Comparison of ENCODE assay signal across 8 cellular contexts in genomic region chr10:90856964-90857634, GRCh38. TPM values are rescaled to one million over a fixed set of nuclear protein-coding genes. Genes with fewer than 3 reads are reported as not detected.
DNase-seq lines count a peak whose midpoint lies in the region; ATAC-seq and TF ChIP-seq lines count a peak whose summit lies in the region.

No MANE protein-coding gene starts in this region.

- DNase-seq in activated T-cell treated with anti-CD3 and anti-CD28 coated beads, Interleukin-2, amount 50 U/mL, for 4 hours: peak; percentile 8
- no peak for DNase-seq in activated T-cell treated with anti-CD3 and anti-CD28 coated beads, Interleukin-2, amount 50 U/mL, for 1 hour
- DNase-seq in T-cell: peak in 8 of 34 experiments; percentile 1 to 12 (median 4)
- DNase-seq in epithelial cell of proximal tubule (ENCODE audit: low read depth): no peak
- no peak for DNase-seq in omental fat pad (ENCODE audit: low spot score)
- no peak for DNase-seq in NCI-H2227 (lab: John Stamatoyannopoulos, UW; ENCODE audit: unreplicated experiment)
- DNase-seq in head of caudate nucleus: no peak
- DNase-seq in NCI-H524 (lab: John Stamatoyannopoulos, UW): no peak

- POLR2A ChIA-PET in T-cell (lab: Charles Lee): no interaction called here

- H3K4me3 ChIP-seq in epithelial cell of proximal tubule (ENCODE audit: low read depth, low read length): peak overlapping the region; percentile 56

- H3K27me3 Mint-ChIP-seq in activated T-cell treated with anti-CD3 and anti-CD28 coated beads, Interleukin-2, amount 50 U/mL, for 4 hours (ENCODE audit: low read depth): peaks cover 51% of the 10 kb centered on the region
- H3K27me3 Mint-ChIP-seq in T-cell: peaks cover 43 to 56% of the 10 kb centered on the region in 2 donors

- no peaks in the 10 kb centered on the region for H3K36me3 Mint-ChIP-seq in activated T-cell treated with anti-CD3 and anti-CD28 coated beads, Interleukin-2, amount 50 U/mL, for 4 hours (ENCODE audit: insufficient read depth)
- no peaks in the 10 kb centered on the region for H3K36me3 Mint-ChIP-seq in T-cell

- CTCF ChIA-PET in T-cell (lab: Charles Lee): interaction anchor here (0.5 to 1.4 kb wide), 4 partner anchors 15 to 150 kb away, joined by 3 to 6 read pairs (median 4); partner anchors contain the start of gene RPP30 (in 2 of the 2)

- H3K4me1 Mint-ChIP-seq in activated T-cell treated with anti-CD3 and anti-CD28 coated beads, Interleukin-2, amount 50 U/mL, for 4 hours (ENCODE audit: low read depth): peaks cover 6% of the 10 kb centered on the region
- peaks cover 11 to 13% (median 11%) of the 10 kb centered on the region in 3 donors for H3K4me1 Mint-ChIP-seq in T-cell

- H3K4me3 Mint-ChIP-seq in activated T-cell treated with anti-CD3 and anti-CD28 coated beads, Interleukin-2, amount 50 U/mL, for 4 hours: peak overlapping the region; percentile 84
- H3K4me3 Mint-ChIP-seq in T-cell: peak overlapping the region; percentile 85 to 89 (median 86)

- no peaks in the 10 kb centered on the region for H3K9me3 Mint-ChIP-seq in activated T-cell treated with anti-CD3 and anti-CD28 coated beads, Interleukin-2, amount 50 U/mL, for 4 hours
- H3K9me3 Mint-ChIP-seq in T-cell: peaks cover 0 to 2% (median 0%) of the 10 kb centered on the region in 3 donors

- intact Hi-C loops in head of caudate nucleus (cut with DNase I): no loop called here

- peak overlapping the region in 1 of 2 donors; percentile 52 for H3K27ac Mint-ChIP-seq in T-cell

- TF ChIP-seq CTCF in epithelial cell of proximal tubule (conservative IDR thresholded peaks at IDR 0.05; ENCODE audit: low read depth, low read length) (no peak), omental fat pad (IDR thresholded peaks at IDR 0.05) (no peak)

- ATAC-seq in activated T-cell treated with anti-CD3 and anti-CD28 coated beads, Interleukin-2, amount 50 U/mL, for 4 hours: peak; percentile 19 to 29
- ATAC-seq in T-cell (replicated peaks in 1 of 4): peak; percentile 21 to 37 (median 26)
- ATAC-seq in omental fat pad (ENCODE audit: low FRiP score): peak; percentile 24

RNA-seq across cellular contexts. Expression of gene HTR7, which starts 0.7 kb away (rescaled TPM):
- total RNA-seq in activated T-cell treated with anti-CD3 and anti-CD28 coated beads, Interleukin-2, amount 50 U/mL, for 4 hours: not detected
- total RNA-seq in T-cell: under 1 TPM in 1 of 5 donors, not detected in 4; 0.07 TPM
- 0.06 and 1.2 TPM in 2 replicates for total RNA-seq in epithelial cell of proximal tubule
- 1 to 10 TPM in 1 of 4 donors, under 1 TPM in 3; 0.19 to 2.0 (median 0.61) TPM for total RNA-seq in omental fat pad

RNA-seq across cellular contexts. Expression of gene RPP30, which starts 14.7 kb away (rescaled TPM):
- total RNA-seq in activated T-cell treated with anti-CD3 and anti-CD28 coated beads, Interleukin-2, amount 50 U/mL, for 4 hours: 10 to 100 TPM; 89.4 to 97.4 (median 90.8) TPM
- 10 to 100 TPM; 24.8 to 33.7 (median 26.9) TPM for total RNA-seq in T-cell
- total RNA-seq in epithelial cell of proximal tubule: 52.8 and 65.3 TPM in 2 replicates
- 10 to 100 TPM; 23.1 to 29.9 (median 26.6) TPM for total RNA-seq in omental fat pad
